Comparison of ENCODE assay signal across 8 cellular contexts in the genomic region with DNA sequence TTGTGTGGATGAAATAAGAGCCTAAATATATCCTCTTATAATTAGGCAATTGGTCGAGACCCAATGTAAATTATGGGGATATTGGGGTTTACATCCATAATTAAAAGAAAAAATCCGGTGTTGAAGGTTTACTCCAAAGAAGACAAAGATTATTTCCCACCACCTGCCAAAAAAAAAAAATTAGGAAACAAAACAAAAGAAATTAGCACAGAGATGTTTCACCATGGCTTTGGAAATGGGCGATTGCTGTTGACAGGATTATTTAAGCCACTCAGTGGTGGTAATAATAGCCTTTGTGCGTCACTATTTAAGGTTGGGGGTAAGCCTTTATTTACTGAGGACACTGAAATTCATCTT. TPM values are rescaled to one million over a fixed set of nuclear protein-coding genes. Genes with fewer than 3 reads are reported as not detected.
DNase-seq lines count a peak whose midpoint lies in the region; ATAC-seq and TF ChIP-seq lines count a peak whose summit lies in the region.

No MANE protein-coding gene starts in this region.

- H3K4me3 Mint-ChIP-seq in natural killer cell = peak overlapping the region; percentile 94

- H3K27me3 ChIP-seq in BLaER1 (no peaks in the 10 kb centered on the region), colonic mucosa (no peaks in the 10 kb centered on the region)

- H3K4me1 ChIP-seq in BLaER1 = peaks cover 18% of the 10 kb centered on the region
- H3K4me1 ChIP-seq in colonic mucosa = no peaks in the 10 kb centered on the region

- H4K20me1 ChIP-seq in BLaER1 = peaks cover 15% of the 10 kb centered on the region; the same call in 1 of the 2 replicates

- H3K36me3 ChIP-seq in BLaER1 (no peaks in the 10 kb centered on the region; the same call in 1 of the 2 replicates), colonic mucosa (no peaks in the 10 kb centered on the region)

- H3K27ac Mint-ChIP-seq in natural killer cell = peak overlapping the region; percentile 81 to 88

- peak overlapping the region; percentile 83; the same call in 1 of the 2 replicates for H3K9ac ChIP-seq in BLaER1
- H3K9ac ChIP-seq in colonic mucosa (ENCODE audit: low read depth in 2 of 2, low read length in 2 of 2) = peak overlapping the region; percentile 84 to 86

- DNase-seq in LNCaP clone FGC (ENCODE audit: low read depth) (no peak), colonic mucosa (no peak), natural killer cell (no peak), pons (ENCODE audit: low spot score) (no peak), activated gamma-delta T cell treated with Interleukin-2 at 50 U/mL for 16 hours (no peak), AML-193 (lab: John Stamatoyannopoulos, UW) (no peak)
- no peak for DNase-seq in activated CD4-positive, CD25-positive, alpha-beta regulatory T cell treated with anti-CD3 and anti-CD28 coated beads, Interleukin-2, amount 50 U/mL, for 72 hours

- H3K27me3 Mint-ChIP-seq in natural killer cell (ENCODE audit: low read depth in 2 of 2) = no peaks in the 10 kb centered on the region

- TF ChIP-seq CTCF in LNCaP clone FGC (IDR thresholded peaks at IDR 0.05; ENCODE audit: control insufficient read depth, extremely low read depth, insufficient read depth) (no peak), colonic mucosa (IDR thresholded peaks at IDR 0.05) (no peak), natural killer cell (IDR thresholded peaks at IDR 0.05) (no peak)

- H3K4me3 ChIP-seq in BLaER1 (peak overlapping the region; percentile 88), LNCaP clone FGC (ENCODE audit: low read depth, low read length) (peak overlapping the region; percentile 69), colonic mucosa (peak overlapping the region; percentile 87)

- H3K4me1 Mint-ChIP-seq in natural killer cell = peaks cover 16 to 27% of the 10 kb centered on the region in 2 donors

- intact Hi-C loops in colonic mucosa (cut with DNase I) = no loop called here
- intact Hi-C loops in natural killer cell (cut with micrococcal nuclease) = loop anchor here (1.0 to 2.0 kb wide), 2 partner anchors 17 to 47 kb away; a partner anchor contains a TSS

- H3K36me3 Mint-ChIP-seq in natural killer cell = no peaks in the 10 kb centered on the region

- no peak overlapping the region for H3K27ac ChIP-seq in BLaER1
- H3K27ac ChIP-seq in colonic mucosa = peak overlapping the region; percentile 95

- no peak for ATAC-seq in natural killer cell

- no peaks in the 10 kb centered on the region for H3K9me3 Mint-ChIP-seq in natural killer cell

- H3K9me3 ChIP-seq in BLaER1 (no peaks in the 10 kb centered on the region), colonic mucosa (no peaks in the 10 kb centered on the region)

- H3K4me2 ChIP-seq in BLaER1 = peak overlapping the region; percentile 93

RNA-seq across cellular contexts. Expression of a gene that starts 0.6 kb away (rescaled TPM):
- total RNA-seq in colonic mucosa (10 to 100 TPM; 22.3 to 38.1 TPM), natural killer cell (10 to 100 TPM in 1 of 3 donors, 1 to 10 TPM in 2; 7.7 to 11.3 (median 9.5) TPM)

RNA-seq across cellular contexts. Expression of a gene that starts 16.0 kb away (rescaled TPM):
- 10 to 100 TPM; 45.3 to 49.1 TPM for total RNA-seq in colonic mucosa
- total RNA-seq in natural killer cell = 10 to 100 TPM; 73.2 to 86.0 (median 82.6) TPM

RNA-seq across cellular contexts. Expression of a gene that starts 46.4 kb away (rescaled TPM):
- 10 to 100 TPM; 47.6 to 55.9 TPM for total RNA-seq in colonic mucosa
- total RNA-seq in natural killer cell = 10 to 100 TPM; 74.3 to 95.5 (median 78.9) TPM

RNA-seq across cellular contexts. Expression of a gene that starts 46.6 kb away (rescaled TPM):
- total RNA-seq in colonic mucosa (10 to 100 TPM; 33.9 to 46.5 TPM), natural killer cell (10 to 100 TPM; 44.3 to 53.9 (median 51.9) TPM)
